Comparison of ENCODE assay signal across 12 cellular contexts in genomic region chr4:113772319-113772718, GRCh38.
"Had no signal": no experiment of that assay in that cellular context is flagged by ENCODE, and none has a peak within 500 bp of the region (broad histone marks: within the 10 kb centered on the region; RNA-seq: fewer than 3 reads in every experiment).

No MANE protein-coding gene starts in this region.

- H3K27me3 ChIP-seq: esophagus muscularis mucosa, right atrium auricular region, stomach, vagina had no signal

- H3K36me3 ChIP-seq: esophagus muscularis mucosa, right atrium auricular region, stomach, vagina had no signal

- H3K9me3 Mint-ChIP-seq: naive thymus-derived CD8-positive, alpha-beta T cell; type B pancreatic cell had no signal

- H3K27me3 Mint-ChIP-seq: type B pancreatic cell had no signal

- H3K27ac Mint-ChIP-seq: type B pancreatic cell had no signal

- H3K4me3 ChIP-seq: esophagus muscularis mucosa, mucosa of descending colon, right atrium auricular region, stomach, vagina had no signal

- DNase-seq: central memory CD4-positive, alpha-beta T cell; effector memory CD4-positive, alpha-beta T cell; left colon; mucosa of descending colon; stimulated activated CD4-positive, alpha-beta T cell treated with anti-CD3 and anti-CD28 coated beads, Interleukin-2, amount 100 ng/mL, for 48 hours; stomach; substantia nigra had no signal

- ATAC-seq: left colon, mucosa of descending colon had no signal

- H3K9me3 ChIP-seq: esophagus muscularis mucosa, mucosa of descending colon, right atrium auricular region, stomach, vagina had no signal

- H3K36me3 Mint-ChIP-seq: naive thymus-derived CD8-positive, alpha-beta T cell; type B pancreatic cell had no signal

- H3K4me1 ChIP-seq: esophagus muscularis mucosa, right atrium auricular region, stomach, vagina had no signal

- H3K27ac ChIP-seq: esophagus muscularis mucosa, right atrium auricular region, stomach, vagina had no signal

- H3K4me3 Mint-ChIP-seq: type B pancreatic cell had no signal
